ENCODE assay signal across 29 cellular contexts in genomic region chr15:85035980-85036379, GRCh38. TPM values are rescaled to one million over a fixed set of nuclear protein-coding genes. Genes with fewer than 3 reads are reported as not detected.
DNase-seq lines count a peak whose midpoint lies in the region; ATAC-seq lines count a peak whose summit lies in the region.
"Had no signal": no experiment of that assay in that cellular context is flagged by ENCODE, and none has a peak within 500 bp of the region (broad histone marks: within the 10 kb centered on the region; RNA-seq: fewer than 3 reads in every experiment).

No MANE protein-coding gene starts in this region.

- no peaks in the 10 kb centered on the region for H3K9me3 Mint-ChIP-seq in effector memory CD8-positive, alpha-beta T cell
- H3K9me3 Mint-ChIP-seq: activated naive CD8-positive, alpha-beta T cell treated with anti-CD3 and anti-CD28 coated beads, Interleukin-2, amount 10 ng/mL, durations not matched to agents 7 days and 5 days; CD8-positive, alpha-beta T cell; central memory CD8-positive, alpha-beta T cell; mesothelial cell of epicardium; naive thymus-derived CD4-positive, alpha-beta T cell had no signal

- H3K9ac ChIP-seq in BLaER1 treated with 17β-estradiol and CSF1 and Interleukin-3, amounts not matched to agents 10 nM and 100 nM = no peak overlapping the region

- H3K36me3 Mint-ChIP-seq in effector memory CD8-positive, alpha-beta T cell (ENCODE audit: insufficient read depth) = peaks cover 3% of the 10 kb centered on the region
- H3K36me3 Mint-ChIP-seq: CD8-positive, alpha-beta T cell; mesothelial cell of epicardium had no signal

- H3K27me3 ChIP-seq in BLaER1 treated with 17β-estradiol and CSF1 and Interleukin-3, amounts not matched to agents 10 nM and 100 nM = no peaks in the 10 kb centered on the region
- no peaks in the 10 kb centered on the region for H3K27me3 ChIP-seq in layer of hippocampus (ENCODE audit: control insufficient read depth, insufficient read depth, low read length)
- H3K27me3 ChIP-seq: Peyer's patch, SJCRH30, thyroid gland had no signal

- H3K4me2 ChIP-seq in BLaER1 treated with 17β-estradiol and CSF1 and Interleukin-3, amounts not matched to agents 10 nM and 100 nM = peak overlapping the region in 9 of 11 experiments; percentile 29 to 63 (median 45); a peak in 13 of 22 replicates

- no peak overlapping the region for H3K4me3 ChIP-seq in BLaER1 treated with 17β-estradiol and CSF1 and Interleukin-3, amounts not matched to agents 10 nM and 100 nM
- H3K4me3 ChIP-seq: HAP-1, Peyer's patch, psoas muscle, SJCRH30, thyroid gland had no signal

- H3K36me3 ChIP-seq in BLaER1 treated with 17β-estradiol and CSF1 and Interleukin-3, amounts not matched to agents 10 nM and 100 nM = no peaks in the 10 kb centered on the region
- H3K36me3 ChIP-seq: HAP-1, Peyer's patch, thyroid gland, WERI-Rb-1 had no signal

- no peak overlapping the region for H3K27ac ChIP-seq in BLaER1 treated with 17β-estradiol and CSF1 and Interleukin-3, amounts not matched to agents 10 nM and 100 nM
- H3K27ac ChIP-seq in layer of hippocampus (ENCODE audit: low read depth, low read length) = peak overlapping the region; percentile 86
- H3K27ac ChIP-seq: Peyer's patch, psoas muscle, SJCRH30, thyroid gland, WERI-Rb-1 had no signal

- no peaks in the 10 kb centered on the region for H3K9me3 ChIP-seq in BLaER1 treated with 17β-estradiol and CSF1 and Interleukin-3, amounts not matched to agents 10 nM and 100 nM (replicated peaks in 1 of 11)
- H3K9me3 ChIP-seq: HAP-1, Peyer's patch, psoas muscle, SJCRH30, thyroid gland had no signal

- ATAC-seq in effector memory CD8-positive, alpha-beta T cell (replicated peaks) = no peak
- no peak for ATAC-seq in GM21423 (IDR thresholded peaks at IDR 0.05; ENCODE audit: unreplicated experiment)
- ATAC-seq: CD8-positive, alpha-beta T cell; psoas muscle had no signal

- peaks cover 0 to 26% (median 0%) of the 10 kb centered on the region in 11 experiments; a peak in 6 of 22 replicates for H4K20me1 ChIP-seq in BLaER1 treated with 17β-estradiol and CSF1 and Interleukin-3, amounts not matched to agents 10 nM and 100 nM

- H3K4me1 ChIP-seq in BLaER1 treated with 17β-estradiol and CSF1 and Interleukin-3, amounts not matched to agents 10 nM and 100 nM = peaks cover 12 to 44% (median 22%) of the 10 kb centered on the region in 10 experiments
- H3K4me1 ChIP-seq: SJCRH30 had no signal

- H3K27me3 Mint-ChIP-seq in effector memory CD8-positive, alpha-beta T cell = no peaks in the 10 kb centered on the region
- H3K27me3 Mint-ChIP-seq: activated naive CD8-positive, alpha-beta T cell treated with anti-CD3 and anti-CD28 coated beads, Interleukin-2, amount 10 ng/mL, durations not matched to agents 7 days and 5 days; central memory CD8-positive, alpha-beta T cell; naive thymus-derived CD4-positive, alpha-beta T cell had no signal

- H3K27ac Mint-ChIP-seq in effector memory CD8-positive, alpha-beta T cell = no peak overlapping the region
- H3K27ac Mint-ChIP-seq: activated naive CD8-positive, alpha-beta T cell treated with anti-CD3 and anti-CD28 coated beads, Interleukin-2, amount 10 ng/mL, durations not matched to agents 7 days and 5 days; CD8-positive, alpha-beta T cell; mesothelial cell of epicardium had no signal

- DNase-seq in NCI-H1417 (lab: John Stamatoyannopoulos, UW) (peak in 2 of 3 experiments; percentile 15 to 59), NCI-H1417 treated with DMSO at 0.1 percent for 48 hours (lab: John Stamatoyannopoulos, UW) (no peak), M059J (ENCODE audit: low read depth) (peak; percentile 33), KG1 (lab: John Stamatoyannopoulos, UW) (no peak)
- no peak for DNase-seq in effector memory CD8-positive, alpha-beta T cell
- DNase-seq: activated CD4-positive, alpha-beta T cell treated with anti-CD3 and anti-CD28 coated beads for 48 hours; activated CD8-positive, alpha-beta memory T cell treated with anti-CD3 and anti-CD28 coated beads for 24 hours; activated gamma-delta T cell; activated naive CD8-positive, alpha-beta T cell treated with anti-CD3 and anti-CD28 coated beads, Interleukin-2, amount 10 ng/mL, durations not matched to agents 7 days and 5 days; CD8-positive, alpha-beta T cell; DMS79 treated with DMSO at 0.1 percent for 48 hours; left ventricle myocardium superior; naive thymus-derived CD4-positive, alpha-beta T cell; NCI-H2029 treated with DMSO at 0.1 percent for 48 hours; NCI-H446; Peyer's patch; psoas muscle; stimulated activated CD4-positive, alpha-beta T cell treated with anti-CD3 and anti-CD28 coated beads, Interleukin-15, amount 100 ng/mL, for 24 hours; stimulated activated naive CD4-positive, alpha-beta T cell treated with Interleukin-2 at 50 U/mL for 16 hours; T1000; thyroid gland; WERI-Rb-1 had no signal

- no peak overlapping the region for H3K4me3 Mint-ChIP-seq in effector memory CD8-positive, alpha-beta T cell
- H3K4me3 Mint-ChIP-seq: activated naive CD8-positive, alpha-beta T cell treated with anti-CD3 and anti-CD28 coated beads, Interleukin-2, amount 10 ng/mL, durations not matched to agents 7 days and 5 days; CD8-positive, alpha-beta T cell; central memory CD8-positive, alpha-beta T cell; mesothelial cell of epicardium; naive thymus-derived CD4-positive, alpha-beta T cell had no signal

- peaks cover 25% of the 10 kb centered on the region in 2 donors for H3K4me1 Mint-ChIP-seq in effector memory CD8-positive, alpha-beta T cell (ENCODE audit: low read depth in 2 of 2)

RNA-seq across cellular contexts. Expression of gene PDE8A, which starts 54.3 kb away (rescaled TPM):
- total RNA-seq in M059J (2014; rRNA removed; shearing (Covaris generic)) = 25.7 and 31.0 TPM in 2 replicates

Comparison
In these comparisons a context has a peak if more than half of its experiments do, and no peak if none do; other contexts are left out.
1. DNase-seq: peak in NCI-H1417 (2 of 3) and M059J (single experiment); none in NCI-H1417 treated with DMSO at 0.1 percent for 48 hours (single experiment), effector memory CD8-positive, alpha-beta T cell (0 of 3) and KG1 (single experiment).